ENCODE assay signal across 19 cellular contexts in the genomic region with DNA sequence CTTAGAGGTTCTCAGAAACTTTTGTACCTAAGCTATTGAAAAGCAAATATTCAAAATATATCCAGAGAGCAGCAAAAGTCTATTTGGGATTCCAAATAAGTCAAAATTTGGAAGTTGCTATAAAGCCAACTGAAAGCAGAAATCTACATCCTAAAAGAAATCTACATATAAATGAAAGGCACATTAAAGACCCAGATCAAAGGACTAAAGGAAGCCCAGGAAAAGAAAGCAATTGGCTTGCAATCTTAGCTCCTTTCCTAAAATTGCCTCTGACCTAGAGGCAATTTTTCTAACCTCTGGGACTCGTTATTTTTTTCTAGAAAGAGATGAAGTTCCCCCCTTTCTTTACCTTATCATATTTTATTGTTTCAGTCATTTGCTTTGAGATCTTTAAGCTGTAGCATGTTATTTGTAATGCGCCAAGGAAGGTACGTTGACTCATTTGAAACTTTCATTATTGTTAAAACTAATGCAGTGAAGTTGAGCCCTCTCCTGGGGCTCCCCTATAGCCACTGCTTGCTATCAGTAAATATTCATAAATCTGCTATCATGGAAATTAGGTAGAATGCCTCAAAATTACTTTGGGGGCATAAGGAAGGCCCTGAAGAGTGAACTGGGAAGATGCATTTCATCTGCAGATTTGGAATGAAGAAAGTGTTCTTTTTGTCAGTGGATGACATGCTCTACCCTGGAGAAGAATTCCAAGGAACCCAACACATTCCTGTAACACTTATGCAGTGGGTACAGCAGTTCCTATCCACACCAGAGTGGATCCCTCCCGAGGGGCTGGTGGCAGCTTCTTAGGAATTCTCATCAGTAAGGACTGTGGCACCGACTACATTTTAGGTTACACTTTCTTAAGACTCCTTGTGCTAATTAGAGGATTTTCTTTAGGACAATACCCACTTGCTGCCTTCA.
A peak's percentile ranks its signal among the peaks of the same experiment; 100 is the strongest.
DNase-seq lines count a peak whose midpoint lies in the region; ATAC-seq, FAIRE-seq and TF ChIP-seq lines count a peak whose summit lies in the region.
"Had no signal": no experiment of that assay in that cellular context is flagged by ENCODE, and none has a peak within 500 bp of the region (broad histone marks: within the 10 kb centered on the region; RNA-seq: fewer than 3 reads in every experiment).

No MANE protein-coding gene starts in this region.

- POLR2A ChIA-PET in H1 (lab: Charles Lee; ENCODE audit: partially characterized antibody), result no interaction called here

- TF ChIP-seq RAD21 in H1 (IDR thresholded peaks at IDR 0.05 in 1 of 2, conservative IDR thresholded peaks at IDR 0.05 in 1 of 2; ENCODE audit: low read depth in 2 of 2, low read length in 2 of 2), result no peak

- H4K91ac ChIP-seq in H1 (replicated peaks; ENCODE audit: insufficient read length, low read length), result no peak overlapping the region

- H3K4me3 ChIP-seq in HUES48 (ENCODE audit: low read depth, low read length) (peak overlapping the region; percentile 30), H1 (ENCODE audit: extremely low read depth in 1 of 4, insufficient read depth in 2 of 4, low read depth in 3 of 4, low read length in 4 of 4) (peak overlapping the region in 2 of 4 experiments; percentile 1 to 40; a peak in 3 of 8 replicates)

- H3K23me2 ChIP-seq in H1 (ENCODE audit: low read depth, low read length), result no peaks in the 10 kb centered on the region

- H2BK12ac ChIP-seq in H1 (ENCODE audit: low read depth, low read length), result no peak overlapping the region

- H2AFZ ChIP-seq in H1 (ENCODE audit: low read length), result no peak overlapping the region

- no peak for TF ChIP-seq POLR2A in H1 (IDR thresholded peaks at IDR 0.05; ENCODE audit: control extremely low read depth in 1 of 2, low read depth in 2 of 2, low read length in 2 of 2)

- peaks cover 18% of the 10 kb centered on the region for H3K4me1 ChIP-seq in HUES48 (ENCODE audit: control insufficient read depth, insufficient read depth, low read length)
- peaks cover 0 to 12% (median 5%) of the 10 kb centered on the region in 4 experiments; a peak in 5 of 7 replicates for H3K4me1 ChIP-seq in H1 (replicated peaks in 1 of 4; ENCODE audit: control insufficient read depth in 3 of 4, insufficient read depth in 4 of 4, low read length in 3 of 4)
- H3K4me1 ChIP-seq in foreskin keratinocyte, result no peaks in the 10 kb centered on the region
- H3K4me1 ChIP-seq: BE2C had no signal

- no peak overlapping the region for H4K8ac ChIP-seq in H1 (ENCODE audit: extremely low read depth, insufficient read depth, low read length)

- H3K4ac ChIP-seq in H1 (replicated peaks; ENCODE audit: insufficient read length, low read depth, low read length), result no peak overlapping the region

- no peak overlapping the region for H3K14ac ChIP-seq in H1 (ENCODE audit: insufficient read length)

- 37% methylated on average over 5 of the region's 5 CpGs; no CpG with 5 or more reads in 1 of the 2 experiments for WGBS in H1 (ENCODE audit: extremely low coverage in 1 of 2, insufficient coverage in 1 of 2, insufficient read length in 1 of 2, insufficient replicate concordance in 2 of 2, low coverage in 1 of 2, low lambda C conversion rate in 2 of 2, missing lambda C conversion rate in 1 of 2), 2 experiments

- H3K27me3 ChIP-seq in HUES48 (ENCODE audit: control insufficient read depth, insufficient read depth, low read length) (peaks cover 7% of the 10 kb centered on the region; the same call in 1 of the 2 replicates), H1 (replicated peaks in 1 of 4; ENCODE audit: control insufficient read depth in 3 of 4, extremely low read depth in 1 of 4, insufficient read depth in 3 of 4, low read length in 3 of 4) (peaks cover 0 to 3% (median 0%) of the 10 kb centered on the region in 4 experiments; a peak in 1 of 7 replicates), foreskin keratinocyte (peaks cover 13% of the 10 kb centered on the region)
- H3K27me3 ChIP-seq: BE2C had no signal

- no peak overlapping the region for H3K18ac ChIP-seq in H1 (ENCODE audit: extremely low read depth, low read length)

- no peak overlapping the region for H3K23ac ChIP-seq in H1 (ENCODE audit: insufficient read length)

- H3K36me3 ChIP-seq in HUES48 (ENCODE audit: control insufficient read depth, insufficient read depth, low read length) (no peaks in the 10 kb centered on the region), H1 (ENCODE audit: control insufficient read depth in 2 of 4, insufficient read depth in 4 of 4, low read length in 3 of 4) (0 out of 8 replicates have a peak, but pooled peaks cover 0 to 2% (median 0%) of the 10 kb centered on the region in 4 experiments)
- H3K36me3 ChIP-seq: BE2C had no signal

- no peak overlapping the region for H2BK120ac ChIP-seq in H1 (replicated peaks; ENCODE audit: low read depth, low read length)

- TF ChIP-seq EP300 in H1 (IDR thresholded peaks at IDR 0.05; ENCODE audit: borderline replicate concordance in 1 of 2, low read depth in 2 of 2, low read length in 2 of 2), result no peak

- H3K79me1 ChIP-seq in H1 (ENCODE audit: low read depth, low read length), result no peaks in the 10 kb centered on the region

- no peak overlapping the region for H3K56ac ChIP-seq in H1 (replicated peaks; ENCODE audit: insufficient read length, low read depth, low read length)

- no peak overlapping the region for H2BK5ac ChIP-seq in H1 (ENCODE audit: low read depth, low read length)

- CTCF ChIA-PET in H1 (lab: Charles Lee; ENCODE audit: partially characterized antibody), result interaction anchor here (0.8 to 3.1 kb wide), 3 partner anchors 12 to 97 kb away, joined by 3 to 9 read pairs (median 3); no protein-coding TSS in a partner anchor

- H2BK20ac ChIP-seq in H1 (ENCODE audit: low read length), result no peak overlapping the region

- H2BK15ac ChIP-seq in H1 (ENCODE audit: low read length), result no peak overlapping the region

- H4K20me1 ChIP-seq in H1 (replicated peaks in 1 of 2; ENCODE audit: control insufficient read depth in 1 of 2, insufficient read depth in 2 of 2, low read length in 2 of 2), result no peaks in the 10 kb centered on the region

- H3K9ac ChIP-seq in HUES48 (ENCODE audit: low read depth, low read length), result no peak overlapping the region
- no peak overlapping the region for H3K9ac ChIP-seq in H1 (replicated peaks in 1 of 4; ENCODE audit: extremely low read depth in 1 of 4, low read depth in 3 of 4, low read length in 3 of 4)

- H4K5ac ChIP-seq in H1 (ENCODE audit: insufficient read length, low read depth, low read length), result no peak overlapping the region

- DNase-seq in H1 (ENCODE audit: low read depth in 1 of 2, low spot score in 2 of 2), result no peak
- no peak for DNase-seq in NCI-H345 (lab: John Stamatoyannopoulos, UW)
- no peak for DNase-seq in GM19238 (ENCODE audit: insufficient read length, low spot score)
- no peak for DNase-seq in NCI-H526 treated with DMSO at 0.1 percent for 48 hours (lab: John Stamatoyannopoulos, UW)
- no peak for DNase-seq in foreskin keratinocyte
- DNase-seq: ACHN; BE2C; CD4-positive, alpha-beta memory T cell; COR-L47; DMS153; DMS79 treated with DMSO at 0.1 percent for 48 hours; EL; GDM1; GOT3 had no signal

- ATAC-seq in GM18868 (IDR thresholded peaks at IDR 0.05; ENCODE audit: unreplicated experiment) (peak; percentile 42), foreskin keratinocyte (no peak)
- ATAC-seq: HCT116 had no signal

- no peaks in the 10 kb centered on the region for H3K79me2 ChIP-seq in H1 (ENCODE audit: control insufficient read depth in 1 of 2, insufficient read depth in 2 of 2, low read length in 2 of 2)

- FAIRE-seq in H1 (lab: Jason Lieb, UNC), result peak; percentile 66
- FAIRE-seq: D721Med had no signal

- TF ChIP-seq CTCF in H1 (IDR thresholded peaks at IDR 0.05; ENCODE audit: control extremely low read depth in 1 of 3, insufficient read depth in 1 of 3, low read depth in 1 of 3, low read length in 3 of 3) (no peak), foreskin keratinocyte (conservative IDR thresholded peaks at IDR 0.05) (no peak)

- peak overlapping the region in 1 of 2 experiments; percentile 53; a peak in 2 of 4 replicates for H3K4me2 ChIP-seq in H1 (ENCODE audit: insufficient read depth in 1 of 2, low read depth in 2 of 2, low read length in 2 of 2)

- H3K27ac ChIP-seq in HUES48 (ENCODE audit: low read depth, low read length) (peak overlapping the region; percentile 73), H1 (ENCODE audit: low read depth, low read length) (no peak overlapping the region), foreskin keratinocyte (no peak overlapping the region)
- H3K27ac ChIP-seq: C4-2B had no signal

- peaks cover 6% of the 10 kb centered on the region for H3K9me3 ChIP-seq in HUES48 (ENCODE audit: control insufficient read depth, insufficient read depth, low read length)
- peaks cover 2 to 4% of the 10 kb centered on the region in 2 experiments; a peak in 2 of 4 replicates for H3K9me3 ChIP-seq in H1 (ENCODE audit: insufficient read depth in 2 of 2, low read depth in 1 of 2, low read length in 1 of 2)
- H3K9me3 ChIP-seq: BE2C had no signal

- H2AK5ac ChIP-seq in H1 (ENCODE audit: low read depth, low read length), result no peak overlapping the region

TF ChIP-seq in H1, 55 proteins besides CTCF, POLR2A, EP300 and RAD21 (continues in another document):
- TF ChIP-seq JUN (IDR thresholded peaks at IDR 0.05; ENCODE audit: low read depth, low read length), result no peak
